25 cellular contexts compared by ENCODE assay signal in genomic region chr17:72887917-72888316, GRCh38.
DNase-seq lines count a peak whose midpoint lies in the region; ATAC-seq, FAIRE-seq and TF ChIP-seq lines count a peak whose summit lies in the region.
"Had no signal": no experiment of that assay in that cellular context is flagged by ENCODE, and none has a peak within 500 bp of the region (broad histone marks: within the 10 kb centered on the region; RNA-seq: fewer than 3 reads in every experiment).

No MANE protein-coding gene starts in this region.

- no peaks in the 10 kb centered on the region for H3K9me3 Mint-ChIP-seq in H9
- H3K9me3 Mint-ChIP-seq: GM23338 had no signal

- RAD21 ChIA-PET in GM12878 (lab: Charles Lee; ENCODE audit: unreplicated experiment) = no interaction called here

- H3K27me3 ChIP-seq in SK-N-SH (ENCODE audit: insufficient read depth) (no peaks in the 10 kb centered on the region), GM12878 (replicated peaks in 1 of 2; ENCODE audit: control insufficient read depth in 2 of 2, insufficient read depth in 2 of 2, low read length in 1 of 2) (no peaks in the 10 kb centered on the region), H9 (ENCODE audit: insufficient read depth, low read length) (no peaks in the 10 kb centered on the region), foreskin keratinocyte (no peaks in the 10 kb centered on the region)

- TF ChIP-seq EP300 in SK-N-SH (IDR thresholded peaks at IDR 0.05; ENCODE audit: borderline replicate concordance in 1 of 2, low read depth in 1 of 2, low read length in 1 of 2) (no peak), GM12878 (IDR thresholded peaks at IDR 0.05; ENCODE audit: borderline replicate concordance in 1 of 2, control insufficient read depth in 1 of 2, low read depth in 2 of 2, low read length in 2 of 2) (no peak)

- no peaks in the 10 kb centered on the region for H3K36me3 ChIP-seq in SK-N-SH (replicated peaks in 1 of 2; ENCODE audit: control insufficient read depth in 1 of 2, insufficient read depth in 2 of 2, low read length in 1 of 2)
- no peaks in the 10 kb centered on the region; a peak in 1 of 4 replicates for H3K36me3 ChIP-seq in GM12878 (ENCODE audit: control insufficient read depth in 2 of 2, insufficient read depth in 2 of 2, low read length in 1 of 2)

- no peaks in the 10 kb centered on the region for H3K79me1 ChIP-seq in H9 (ENCODE audit: insufficient read depth, low read depth, low read length, poor library complexity, severe bottlenecking)

- no peak overlapping the region for H4K8ac ChIP-seq in H9 (replicated peaks; ENCODE audit: insufficient read length, low read depth, low read length)

- no peak overlapping the region for H3K4me3 Mint-ChIP-seq in H9
- H3K4me3 Mint-ChIP-seq: B cell, GM23338 had no signal

- H3K18ac ChIP-seq in H9 (ENCODE audit: insufficient read length, low read depth, low read length) = no peak overlapping the region

- H3K56ac ChIP-seq in H9 (ENCODE audit: insufficient read length, low read depth, low read length) = no peak overlapping the region

- ATAC-seq in SK-N-SH treated with all-trans-retinoic acid at 6 μM for 48 hours (peak; percentile 51; the same call in 2 of the 3 replicates), GM12878 (no peak), foreskin keratinocyte (no peak)
- ATAC-seq: GM23338, HepG2 had no signal

- no peak overlapping the region for H4K91ac ChIP-seq in H9 (ENCODE audit: insufficient read length, low read depth, low read length)

- no peak overlapping the region for H2AK5ac ChIP-seq in H9 (ENCODE audit: insufficient read length, low read length)

- H2BK5ac ChIP-seq in H9 (ENCODE audit: insufficient read length, low read length) = no peak overlapping the region

- H3K9ac ChIP-seq in SK-N-SH (no peak overlapping the region), GM12878 (ENCODE audit: control insufficient read depth, insufficient read depth, low read length) (no peak overlapping the region), H9 (ENCODE audit: extremely low read depth, insufficient read length, low read length) (no peak overlapping the region)

- no peaks in the 10 kb centered on the region; the same call in 1 of the 2 replicates for H3K27me3 Mint-ChIP-seq in H9 (ENCODE audit: low read depth)
- H3K27me3 Mint-ChIP-seq: B cell had no signal

- H3K27ac ChIP-seq in SK-N-SH (ENCODE audit: low read depth in 2 of 2, low read length in 1 of 2) (no peak overlapping the region), GM12878 (ENCODE audit: control insufficient read depth, insufficient read depth) (no peak overlapping the region), H9 (ENCODE audit: insufficient read length, low read depth, low read length) (no peak overlapping the region), foreskin keratinocyte (no peak overlapping the region)
- H3K27ac ChIP-seq: 22Rv1 had no signal

- POLR2A ChIA-PET in SK-N-SH (lab: Yijun Ruan, JAX) = no interaction called here
- POLR2A ChIA-PET in GM12878 (lab: Charles Lee) = no interaction called here

- no peaks in the 10 kb centered on the region for H3K23me2 ChIP-seq in H9 (ENCODE audit: insufficient read length, low read depth, low read length, poor library complexity, severe bottlenecking)

- H3K9me3 ChIP-seq in SK-N-SH (no peaks in the 10 kb centered on the region), GM12878 (replicated peaks; ENCODE audit: control insufficient read depth, insufficient read depth, low read length) (no peaks in the 10 kb centered on the region; the same call in 2 of the 3 replicates), H9 (ENCODE audit: control insufficient read depth, low read depth, low read length) (no peaks in the 10 kb centered on the region)

- intact Hi-C loops in GM12878 (cut with micrococcal nuclease; ENCODE audit: unreplicated experiment) = no loop called here

- H4K5ac ChIP-seq in H9 (ENCODE audit: insufficient read length, low read depth, low read length) = no peak overlapping the region

- no peaks in the 10 kb centered on the region for H3K79me2 ChIP-seq in SK-N-SH (ENCODE audit: insufficient read depth)
- H3K79me2 ChIP-seq in GM12878 (ENCODE audit: control insufficient read depth, insufficient read depth, low read length) = no peaks in the 10 kb centered on the region
- no peaks in the 10 kb centered on the region for H3K79me2 ChIP-seq in H9 (ENCODE audit: insufficient read depth, low read length)

- H3F3A ChIP-seq in SK-N-SH (replicated peaks; ENCODE audit: insufficient read depth) = no peaks in the 10 kb centered on the region

- TF ChIP-seq POLR2A in GM12878 (IDR thresholded peaks at IDR 0.05; ENCODE audit: low read depth, low read length) = no peak

- H2BK20ac ChIP-seq in H9 (ENCODE audit: low read depth, low read length, poor library complexity, severe bottlenecking) = no peak overlapping the region

- no peak overlapping the region for H2BK15ac ChIP-seq in H9 (ENCODE audit: low read depth, low read length)

- H3T11ph ChIP-seq in H9 (ENCODE audit: low read length) = no peak overlapping the region

- H3K23ac ChIP-seq in H9 (ENCODE audit: insufficient read length, low read depth, low read length) = no peak overlapping the region

- no peak overlapping the region for H3K14ac ChIP-seq in H9 (ENCODE audit: insufficient read depth, low read length)

- DNase-seq in SK-N-SH (no peak), HCEC 1CT (peak; percentile 15), GM12878 (ENCODE audit: low read depth, low spot score) (no peak), iris pigment epithelial cell (ENCODE audit: low read depth) (peak; percentile 62), 8988T (no peak), H9 (no peak), foreskin keratinocyte (no peak)
- DNase-seq: COR-L47; DMS 273 treated with DMSO at 0.1 percent for 48 hours; DND-41; KG1; NCI-H187; NCI-H2107; NCI-H510A; NCI-H748 treated with DMSO at 0.1 percent for 48 hours; NK-92 treated with Interleukin-12 subunit alpha and Interleukin-12 subunit beta, amount 100 ng/mL, for 24 hours; Right ventricle myocardium superior had no signal

- no peak overlapping the region for H2AFZ ChIP-seq in SK-N-SH (ENCODE audit: low read depth)
- no peak overlapping the region for H2AFZ ChIP-seq in GM12878 (ENCODE audit: control insufficient read depth, low read depth, low read length)
- no peak overlapping the region for H2AFZ ChIP-seq in H9 (ENCODE audit: low read length)
- H2AFZ ChIP-seq: GM23338 had no signal

- H3K4me1 ChIP-seq in SK-N-SH (ENCODE audit: control insufficient read depth in 1 of 2, insufficient read depth in 2 of 2, low read depth in 1 of 2, low read length in 1 of 2) (peaks cover 0 to 4% of the 10 kb centered on the region in 2 experiments; a peak in 1 of 4 replicates), GM12878 (ENCODE audit: control insufficient read depth, insufficient read depth, low read length) (no peaks in the 10 kb centered on the region), H9 (ENCODE audit: insufficient read depth, low read length) (no peaks in the 10 kb centered on the region), foreskin keratinocyte (no peaks in the 10 kb centered on the region)

- SMC1A ChIA-PET in GM12878 (lab: Charles Lee; ENCODE audit: uncharacterized antibody, unreplicated experiment) = no interaction called here

- 72% methylated on average over 4 of the region's 4 CpGs for WGBS in SK-N-SH (ENCODE audit: low lambda C conversion rate)
- 2% methylated on average over 4 of the region's 4 CpGs for WGBS in GM12878 (ENCODE audit: insufficient coverage, insufficient replicate concordance, low lambda C conversion rate, missing lambda C conversion rate)
- no CpG with 5 or more reads among the region's 4 CpGs for WGBS in H9 (ENCODE audit: extremely low coverage, insufficient read length, low lambda C conversion rate)

- H3K4me3 ChIP-seq in SK-N-SH (ENCODE audit: low read depth in 2 of 2, low read length in 1 of 2) (no peak overlapping the region), GM12878 (no peak overlapping the region)
- H3K4me3 ChIP-seq: GM23338 had no signal

- CTCF ChIA-PET in SK-N-SH (lab: Yijun Ruan, JAX) (no interaction called here), GM12878 (lab: Yijun Ruan, JAX) (no interaction called here)

- H4K20me1 ChIP-seq in SK-N-SH (ENCODE audit: insufficient read depth) (no peaks in the 10 kb centered on the region), GM12878 (ENCODE audit: control insufficient read depth, insufficient read depth) (no peaks in the 10 kb centered on the region), H9 (ENCODE audit: control insufficient read depth, insufficient read depth, insufficient read length) (no peaks in the 10 kb centered on the region)

- FAIRE-seq in GM12878 (lab: Jason Lieb, UNC) = no peak
- FAIRE-seq: G401.6, GM12891, GM19239, HepG2 had no signal

- H2BK12ac ChIP-seq in H9 (ENCODE audit: insufficient read length, low read depth, low read length) = no peak overlapping the region

- no peak overlapping the region for H3K4ac ChIP-seq in H9 (ENCODE audit: low read depth, low read length)

- H3K4me2 ChIP-seq in SK-N-SH = no peak overlapping the region
- H3K4me2 ChIP-seq in GM12878 (ENCODE audit: control insufficient read depth, insufficient read depth) = peak overlapping the region; percentile 5; the same call in 1 of the 2 replicates
- H3K4me2 ChIP-seq in H9 (ENCODE audit: insufficient read depth, insufficient read length, low read length) = no peak overlapping the region
- H3K4me2 ChIP-seq: GM23338 had no signal

- H3K9me2 ChIP-seq in SK-N-SH = no peaks in the 10 kb centered on the region

- no peak for TF ChIP-seq RAD21 in SK-N-SH (IDR thresholded peaks at IDR 0.05; ENCODE audit: low read length)
- TF ChIP-seq RAD21 in GM12878 (IDR thresholded peaks at IDR 0.05; ENCODE audit: insufficient read depth, low read depth, low read length) = no peak

- in situ Hi-C loops in GM12878 (cut with MboI) = no loop called here

- H3K4me1 Mint-ChIP-seq in H9 = no peaks in the 10 kb centered on the region
- H3K4me1 Mint-ChIP-seq: B cell, GM23338 had no signal

- no peak overlapping the region for H2BK120ac ChIP-seq in H9 (ENCODE audit: low read depth, low read length, poor library complexity, severe bottlenecking)

- no peak overlapping the region for H3K27ac Mint-ChIP-seq in H9
- H3K27ac Mint-ChIP-seq: B cell, GM23338 had no signal

- H3K36me3 Mint-ChIP-seq in H9 (ENCODE audit: insufficient read depth in 1 of 3, low read depth in 3 of 3) = no peaks in the 10 kb centered on the region; a peak in 1 of 7 replicates

- no TSS peak for BruUV-seq in GM12878 (replicated peaks; lab: Mats Ljungman, UMichigan)

- TF ChIP-seq CTCF in SK-N-SH (IDR thresholded peaks at IDR 0.05) = no peak
- TF ChIP-seq CTCF in GM12878 (IDR thresholded peaks at IDR 0.05 in 2 of 3, conservative IDR thresholded peaks at IDR 0.05 in 1 of 3; ENCODE audit: control insufficient read depth in 2 of 3, extremely low read depth in 1 of 3, insufficient read depth in 1 of 3, low read depth in 3 of 3, low read length in 3 of 3) = no peak
- no peak for TF ChIP-seq CTCF in H9 (conservative IDR thresholded peaks at IDR 0.05)
- no peak for TF ChIP-seq CTCF in foreskin keratinocyte (conservative IDR thresholded peaks at IDR 0.05)

TF ChIP-seq in SK-N-SH treated with all-trans-retinoic acid at 6 μM for 48 hours, 23 proteins besides CTCF, POLR2A, EP300 and RAD21 (continues in another document):
- TF ChIP-seq ISL1 (CRISPR knock-in tag; IDR thresholded peaks at IDR 0.05) (no peak), PPARA (CRISPR knock-in tag; IDR thresholded peaks at IDR 0.05; ENCODE audit: borderline replicate concordance) (no peak)

TF ChIP-seq in SK-N-SH, 30 proteins besides CTCF, POLR2A, EP300 and RAD21 (continues in another document):
- TF ChIP-seq GATA2 (CRISPR knock-in tag; IDR thresholded peaks at IDR 0.05) = no peak

TF ChIP-seq in GM12878, 131 proteins besides CTCF, POLR2A, EP300 and RAD21 (continues in another document):
- TF ChIP-seq RB1 (IDR thresholded peaks at IDR 0.05; ENCODE audit: borderline replicate concordance) = no peak

Comparison
In these comparisons a context has a peak if more than half of its experiments do, and no peak if none do; other contexts are left out.
1. DNase-seq: peak in HCEC 1CT (single experiment) and iris pigment epithelial cell (single experiment); none in SK-N-SH (single experiment), GM12878 (single experiment), 8988T (single experiment), H9 (single experiment) and foreskin keratinocyte (0 of 2).